Comparison of ENCODE assay signal across 1 cellular context in the genomic region with DNA sequence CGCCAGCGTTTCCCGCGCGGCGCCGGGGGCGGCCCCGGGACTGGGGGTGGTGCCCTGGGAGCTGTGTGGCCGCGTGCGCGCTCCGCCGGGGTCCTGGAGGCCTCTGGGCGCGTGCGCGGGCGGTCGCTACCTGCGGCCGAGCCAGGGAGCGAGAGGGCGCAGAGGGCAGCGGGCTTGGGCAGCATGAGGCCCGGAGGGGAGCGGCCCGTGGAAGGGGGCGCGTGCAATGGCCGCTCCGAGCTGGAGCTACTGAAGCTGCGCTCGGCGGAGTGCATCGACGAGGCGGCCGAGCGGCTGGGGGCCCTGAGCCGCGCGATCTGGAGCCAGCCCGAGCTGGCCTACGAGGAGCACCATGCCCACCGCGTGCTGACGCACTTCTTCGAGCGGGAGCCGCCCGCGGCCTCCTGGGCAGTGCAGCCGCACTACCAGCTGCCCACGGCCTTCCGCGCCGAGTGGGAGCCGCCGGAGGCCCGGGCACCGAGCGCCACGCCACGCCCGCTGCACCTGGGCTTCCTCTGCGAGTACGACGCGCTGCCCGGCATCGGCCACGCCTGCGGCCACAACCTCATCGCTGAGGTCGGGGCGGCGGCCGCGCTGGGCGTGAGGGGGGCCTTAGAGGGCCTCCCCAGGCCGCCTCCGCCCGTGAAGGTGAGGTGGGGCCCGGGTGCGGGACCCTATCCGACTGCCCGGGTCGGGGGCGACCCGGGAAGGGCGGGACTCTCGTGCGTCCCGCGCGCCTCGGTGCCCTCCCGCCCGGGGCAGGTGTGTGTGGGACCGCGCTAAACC.
TF ChIP-seq lines count a peak whose summit lies in the region.

A gene with protein sequence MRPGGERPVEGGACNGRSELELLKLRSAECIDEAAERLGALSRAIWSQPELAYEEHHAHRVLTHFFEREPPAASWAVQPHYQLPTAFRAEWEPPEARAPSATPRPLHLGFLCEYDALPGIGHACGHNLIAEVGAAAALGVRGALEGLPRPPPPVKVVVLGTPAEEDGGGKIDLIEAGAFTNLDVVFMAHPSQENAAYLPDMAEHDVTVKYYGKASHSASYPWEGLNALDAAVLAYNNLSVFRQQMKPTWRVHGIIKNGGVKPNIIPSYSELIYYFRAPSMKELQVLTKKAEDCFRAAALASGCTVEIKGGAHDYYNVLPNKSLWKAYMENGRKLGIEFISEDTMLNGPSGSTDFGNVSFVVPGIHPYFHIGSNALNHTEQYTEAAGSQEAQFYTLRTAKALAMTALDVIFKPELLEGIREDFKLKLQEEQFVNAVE (plus strand): TSS at position 94 of the 786 bp plus-strand sequence. CDS start 90 bp downstream, at position 184.

TF ChIP-seq in HepG2, 621 proteins besides CTCF, POLR2A, EP300 and RAD21 (continued from another document and continues in another):
- TF ChIP-seq, protein P1, sequence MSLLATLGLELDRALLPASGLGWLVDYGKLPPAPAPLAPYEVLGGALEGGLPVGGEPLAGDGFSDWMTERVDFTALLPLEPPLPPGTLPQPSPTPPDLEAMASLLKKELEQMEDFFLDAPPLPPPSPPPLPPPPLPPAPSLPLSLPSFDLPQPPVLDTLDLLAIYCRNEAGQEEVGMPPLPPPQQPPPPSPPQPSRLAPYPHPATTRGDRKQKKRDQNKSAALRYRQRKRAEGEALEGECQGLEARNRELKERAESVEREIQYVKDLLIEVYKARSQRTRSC (CRISPR knock-in tag; IDR thresholded peaks at IDR 0.05; ENCODE audit: low read depth): no peak
- TF ChIP-seq ZFP36L2 (CRISPR knock-in tag; IDR thresholded peaks at IDR 0.05) (no peak), NFE2 (CRISPR knock-in tag; IDR thresholded peaks at IDR 0.05) (no peak), MTF2 (CRISPR knock-in tag; IDR thresholded peaks at IDR 0.05; ENCODE audit: borderline replicate concordance) (0 out of 2 replicates have a peak, but pooled peaks have one; percentile 22), HHEX (CRISPR knock-in tag; IDR thresholded peaks at IDR 0.05) (no peak), NRL (CRISPR knock-in tag; IDR thresholded peaks at IDR 0.05; ENCODE audit: borderline replicate concordance) (peak; percentile 73; the same call in 1 of the 2 replicates), FOSL1 (CRISPR knock-in tag; IDR thresholded peaks at IDR 0.05; ENCODE audit: borderline replicate concordance) (no peak), DPF2 (CRISPR knock-in tag; IDR thresholded peaks at IDR 0.05; ENCODE audit: borderline replicate concordance, low read depth) (no peak), ZNF225 (CRISPR knock-in tag; IDR thresholded peaks at IDR 0.05) (peak; percentile 63; the same call in 1 of the 2 replicates), ZNF660 (CRISPR knock-in tag; IDR thresholded peaks at IDR 0.05; ENCODE audit: borderline replicate concordance, low read depth) (0 out of 2 replicates have a peak, but pooled peaks have one; percentile 49), NR2F1 (CRISPR knock-in tag; IDR thresholded peaks at IDR 0.05) (no peak), ZC3H4 (CRISPR knock-in tag; IDR thresholded peaks at IDR 0.05; ENCODE audit: borderline replicate concordance) (no peak), RARA (CRISPR knock-in tag; IDR thresholded peaks at IDR 0.05) (no peak), U2AF1 (optimal IDR thresholded peaks at IDR 0.05; ENCODE audit: low read depth, low read length) (no peak), KMT2A (CRISPR knock-in tag; IDR thresholded peaks at IDR 0.05) (peak; percentile 79), ZBTB3 (CRISPR knock-in tag; IDR thresholded peaks at IDR 0.05; ENCODE audit: borderline replicate concordance, low read depth) (no peak), HES4 (CRISPR knock-in tag; IDR thresholded peaks at IDR 0.05; ENCODE audit: borderline replicate concordance) (peak; percentile 94; the same call in 1 of the 2 replicates), KLF12 (CRISPR knock-in tag; IDR thresholded peaks at IDR 0.05; ENCODE audit: borderline replicate concordance) (peak; percentile 86), MEIS2 (CRISPR knock-in tag; IDR thresholded peaks at IDR 0.05) (no peak), POLR2AphosphoS2 (IDR thresholded peaks at IDR 0.05; ENCODE audit: low read depth, low read length) (no peak), ZMYM2 (CRISPR knock-in tag; IDR thresholded peaks at IDR 0.05) (no peak), ZNF383 (CRISPR knock-in tag; IDR thresholded peaks at IDR 0.05; ENCODE audit: borderline replicate concordance) (no peak), ARNT (IDR thresholded peaks at IDR 0.05) (no peak), ZNF776 (CRISPR knock-in tag; IDR thresholded peaks at IDR 0.05) (peak; percentile 98), ZNF235 (CRISPR knock-in tag; IDR thresholded peaks at IDR 0.05; ENCODE audit: borderline replicate concordance) (no peak), NFKBIZ (CRISPR knock-in tag; IDR thresholded peaks at IDR 0.05) (0 out of 2 replicates have a peak, but pooled peaks have one; percentile 48), ZNF761 (CRISPR knock-in tag; conservative IDR thresholded peaks at IDR 0.05) (peak; percentile 95), ZNF629 (CRISPR knock-in tag; conservative IDR thresholded peaks at IDR 0.05) (peak; percentile 24; the same call in 1 of the 2 replicates), HOXA7 (CRISPR knock-in tag; IDR thresholded peaks at IDR 0.05) (no peak), ZNF331 (CRISPR knock-in tag; IDR thresholded peaks at IDR 0.05) (peak; percentile 12; the same call in 1 of the 2 replicates), ZNF839 (CRISPR knock-in tag; IDR thresholded peaks at IDR 0.05; ENCODE audit: borderline replicate concordance) (0 out of 2 replicates have a peak, but pooled peaks have one; percentile 53), ZNF354B (CRISPR knock-in tag; IDR thresholded peaks at IDR 0.05) (peak; percentile 71; the same call in 1 of the 2 replicates), KDM5B (CRISPR knock-in tag; IDR thresholded peaks at IDR 0.05; ENCODE audit: borderline replicate concordance) (peak; percentile 99), PRPF4 (IDR thresholded peaks at IDR 0.05; ENCODE audit: low read depth, low read length, poor library complexity, severe bottlenecking) (no peak), PPARG (CRISPR knock-in tag; conservative IDR thresholded peaks at IDR 0.05) (no peak; the same call in 1 of the 2 replicates), KAT8 (CRISPR knock-in tag; IDR thresholded peaks at IDR 0.05) (0 out of 2 replicates have a peak, but pooled peaks have one; percentile 47), ETV5 (CRISPR knock-in tag; IDR thresholded peaks at IDR 0.05; ENCODE audit: borderline replicate concordance) (no peak), ZFP1 (CRISPR knock-in tag; IDR thresholded peaks at IDR 0.05) (no peak)
- TF ChIP-seq, protein P2, sequence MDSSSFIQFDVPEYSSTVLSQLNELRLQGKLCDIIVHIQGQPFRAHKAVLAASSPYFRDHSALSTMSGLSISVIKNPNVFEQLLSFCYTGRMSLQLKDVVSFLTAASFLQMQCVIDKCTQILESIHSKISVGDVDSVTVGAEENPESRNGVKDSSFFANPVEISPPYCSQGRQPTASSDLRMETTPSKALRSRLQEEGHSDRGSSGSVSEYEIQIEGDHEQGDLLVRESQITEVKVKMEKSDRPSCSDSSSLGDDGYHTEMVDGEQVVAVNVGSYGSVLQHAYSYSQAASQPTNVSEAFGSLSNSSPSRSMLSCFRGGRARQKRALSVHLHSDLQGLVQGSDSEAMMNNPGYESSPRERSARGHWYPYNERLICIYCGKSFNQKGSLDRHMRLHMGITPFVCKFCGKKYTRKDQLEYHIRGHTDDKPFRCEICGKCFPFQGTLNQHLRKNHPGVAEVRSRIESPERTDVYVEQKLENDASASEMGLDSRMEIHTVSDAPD (CRISPR knock-in tag; IDR thresholded peaks at IDR 0.05): peak; percentile 59; the same call in 1 of the 2 replicates
- TF ChIP-seq, protein P3, sequence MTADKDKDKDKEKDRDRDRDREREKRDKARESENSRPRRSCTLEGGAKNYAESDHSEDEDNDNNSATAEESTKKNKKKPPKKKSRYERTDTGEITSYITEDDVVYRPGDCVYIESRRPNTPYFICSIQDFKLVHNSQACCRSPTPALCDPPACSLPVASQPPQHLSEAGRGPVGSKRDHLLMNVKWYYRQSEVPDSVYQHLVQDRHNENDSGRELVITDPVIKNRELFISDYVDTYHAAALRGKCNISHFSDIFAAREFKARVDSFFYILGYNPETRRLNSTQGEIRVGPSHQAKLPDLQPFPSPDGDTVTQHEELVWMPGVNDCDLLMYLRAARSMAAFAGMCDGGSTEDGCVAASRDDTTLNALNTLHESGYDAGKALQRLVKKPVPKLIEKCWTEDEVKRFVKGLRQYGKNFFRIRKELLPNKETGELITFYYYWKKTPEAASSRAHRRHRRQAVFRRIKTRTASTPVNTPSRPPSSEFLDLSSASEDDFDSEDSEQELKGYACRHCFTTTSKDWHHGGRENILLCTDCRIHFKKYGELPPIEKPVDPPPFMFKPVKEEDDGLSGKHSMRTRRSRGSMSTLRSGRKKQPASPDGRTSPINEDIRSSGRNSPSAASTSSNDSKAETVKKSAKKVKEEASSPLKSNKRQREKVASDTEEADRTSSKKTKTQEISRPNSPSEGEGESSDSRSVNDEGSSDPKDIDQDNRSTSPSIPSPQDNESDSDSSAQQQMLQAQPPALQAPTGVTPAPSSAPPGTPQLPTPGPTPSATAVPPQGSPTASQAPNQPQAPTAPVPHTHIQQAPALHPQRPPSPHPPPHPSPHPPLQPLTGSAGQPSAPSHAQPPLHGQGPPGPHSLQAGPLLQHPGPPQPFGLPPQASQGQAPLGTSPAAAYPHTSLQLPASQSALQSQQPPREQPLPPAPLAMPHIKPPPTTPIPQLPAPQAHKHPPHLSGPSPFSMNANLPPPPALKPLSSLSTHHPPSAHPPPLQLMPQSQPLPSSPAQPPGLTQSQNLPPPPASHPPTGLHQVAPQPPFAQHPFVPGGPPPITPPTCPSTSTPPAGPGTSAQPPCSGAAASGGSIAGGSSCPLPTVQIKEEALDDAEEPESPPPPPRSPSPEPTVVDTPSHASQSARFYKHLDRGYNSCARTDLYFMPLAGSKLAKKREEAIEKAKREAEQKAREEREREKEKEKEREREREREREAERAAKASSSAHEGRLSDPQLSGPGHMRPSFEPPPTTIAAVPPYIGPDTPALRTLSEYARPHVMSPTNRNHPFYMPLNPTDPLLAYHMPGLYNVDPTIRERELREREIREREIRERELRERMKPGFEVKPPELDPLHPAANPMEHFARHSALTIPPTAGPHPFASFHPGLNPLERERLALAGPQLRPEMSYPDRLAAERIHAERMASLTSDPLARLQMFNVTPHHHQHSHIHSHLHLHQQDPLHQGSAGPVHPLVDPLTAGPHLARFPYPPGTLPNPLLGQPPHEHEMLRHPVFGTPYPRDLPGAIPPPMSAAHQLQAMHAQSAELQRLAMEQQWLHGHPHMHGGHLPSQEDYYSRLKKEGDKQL (CRISPR knock-in tag; IDR thresholded peaks at IDR 0.05; ENCODE audit: low read depth): no peak; the same call in 1 of the 2 replicates
- TF ChIP-seq, protein P4, sequence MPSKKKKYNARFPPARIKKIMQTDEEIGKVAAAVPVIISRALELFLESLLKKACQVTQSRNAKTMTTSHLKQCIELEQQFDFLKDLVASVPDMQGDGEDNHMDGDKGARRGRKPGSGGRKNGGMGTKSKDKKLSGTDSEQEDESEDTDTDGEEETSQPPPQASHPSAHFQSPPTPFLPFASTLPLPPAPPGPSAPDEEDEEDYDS (CRISPR knock-in tag; IDR thresholded peaks at IDR 0.05): no peak
- TF ChIP-seq, protein P5, sequence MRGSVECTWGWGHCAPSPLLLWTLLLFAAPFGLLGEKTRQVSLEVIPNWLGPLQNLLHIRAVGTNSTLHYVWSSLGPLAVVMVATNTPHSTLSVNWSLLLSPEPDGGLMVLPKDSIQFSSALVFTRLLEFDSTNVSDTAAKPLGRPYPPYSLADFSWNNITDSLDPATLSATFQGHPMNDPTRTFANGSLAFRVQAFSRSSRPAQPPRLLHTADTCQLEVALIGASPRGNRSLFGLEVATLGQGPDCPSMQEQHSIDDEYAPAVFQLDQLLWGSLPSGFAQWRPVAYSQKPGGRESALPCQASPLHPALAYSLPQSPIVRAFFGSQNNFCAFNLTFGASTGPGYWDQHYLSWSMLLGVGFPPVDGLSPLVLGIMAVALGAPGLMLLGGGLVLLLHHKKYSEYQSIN (CRISPR knock-in tag; IDR thresholded peaks at IDR 0.05; ENCODE audit: borderline replicate concordance): no peak
- TF ChIP-seq, protein P6, sequence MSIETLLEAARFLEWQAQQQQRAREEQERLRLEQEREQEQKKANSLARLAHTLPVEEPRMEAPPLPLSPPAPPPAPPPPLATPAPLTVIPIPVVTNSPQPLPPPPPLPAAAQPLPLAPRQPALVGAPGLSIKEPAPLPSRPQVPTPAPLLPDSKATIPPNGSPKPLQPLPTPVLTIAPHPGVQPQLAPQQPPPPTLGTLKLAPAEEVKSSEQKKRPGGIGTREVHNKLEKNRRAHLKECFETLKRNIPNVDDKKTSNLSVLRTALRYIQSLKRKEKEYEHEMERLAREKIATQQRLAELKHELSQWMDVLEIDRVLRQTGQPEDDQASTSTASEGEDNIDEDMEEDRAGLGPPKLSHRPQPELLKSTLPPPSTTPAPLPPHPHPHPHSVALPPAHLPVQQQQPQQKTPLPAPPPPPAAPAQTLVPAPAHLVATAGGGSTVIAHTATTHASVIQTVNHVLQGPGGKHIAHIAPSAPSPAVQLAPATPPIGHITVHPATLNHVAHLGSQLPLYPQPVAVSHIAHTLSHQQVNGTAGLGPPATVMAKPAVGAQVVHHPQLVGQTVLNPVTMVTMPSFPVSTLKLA (IDR thresholded peaks at IDR 0.05): no peak
- TF ChIP-seq, protein P7, sequence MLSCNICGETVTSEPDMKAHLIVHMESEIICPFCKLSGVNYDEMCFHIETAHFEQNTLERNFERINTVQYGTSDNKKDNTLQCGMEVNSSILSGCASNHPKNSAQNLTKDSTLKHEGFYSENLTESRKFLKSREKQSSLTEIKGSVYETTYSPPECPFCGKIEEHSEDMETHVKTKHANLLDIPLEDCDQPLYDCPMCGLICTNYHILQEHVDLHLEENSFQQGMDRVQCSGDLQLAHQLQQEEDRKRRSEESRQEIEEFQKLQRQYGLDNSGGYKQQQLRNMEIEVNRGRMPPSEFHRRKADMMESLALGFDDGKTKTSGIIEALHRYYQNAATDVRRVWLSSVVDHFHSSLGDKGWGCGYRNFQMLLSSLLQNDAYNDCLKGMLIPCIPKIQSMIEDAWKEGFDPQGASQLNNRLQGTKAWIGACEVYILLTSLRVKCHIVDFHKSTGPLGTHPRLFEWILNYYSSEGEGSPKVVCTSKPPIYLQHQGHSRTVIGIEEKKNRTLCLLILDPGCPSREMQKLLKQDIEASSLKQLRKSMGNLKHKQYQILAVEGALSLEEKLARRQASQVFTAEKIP (CRISPR knock-in tag; IDR thresholded peaks at IDR 0.05; ENCODE audit: borderline replicate concordance): no peak
- TF ChIP-seq, protein P8, sequence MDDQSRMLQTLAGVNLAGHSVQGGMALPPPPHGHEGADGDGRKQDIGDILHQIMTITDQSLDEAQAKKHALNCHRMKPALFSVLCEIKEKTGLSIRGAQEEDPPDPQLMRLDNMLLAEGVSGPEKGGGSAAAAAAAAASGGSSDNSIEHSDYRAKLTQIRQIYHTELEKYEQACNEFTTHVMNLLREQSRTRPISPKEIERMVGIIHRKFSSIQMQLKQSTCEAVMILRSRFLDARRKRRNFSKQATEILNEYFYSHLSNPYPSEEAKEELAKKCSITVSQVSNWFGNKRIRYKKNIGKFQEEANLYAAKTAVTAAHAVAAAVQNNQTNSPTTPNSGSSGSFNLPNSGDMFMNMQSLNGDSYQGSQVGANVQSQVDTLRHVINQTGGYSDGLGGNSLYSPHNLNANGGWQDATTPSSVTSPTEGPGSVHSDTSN (CRISPR knock-in tag; IDR thresholded peaks at IDR 0.05; ENCODE audit: borderline replicate concordance): no peak; the same call in none of the 2 replicates
- TF ChIP-seq, protein P9, sequence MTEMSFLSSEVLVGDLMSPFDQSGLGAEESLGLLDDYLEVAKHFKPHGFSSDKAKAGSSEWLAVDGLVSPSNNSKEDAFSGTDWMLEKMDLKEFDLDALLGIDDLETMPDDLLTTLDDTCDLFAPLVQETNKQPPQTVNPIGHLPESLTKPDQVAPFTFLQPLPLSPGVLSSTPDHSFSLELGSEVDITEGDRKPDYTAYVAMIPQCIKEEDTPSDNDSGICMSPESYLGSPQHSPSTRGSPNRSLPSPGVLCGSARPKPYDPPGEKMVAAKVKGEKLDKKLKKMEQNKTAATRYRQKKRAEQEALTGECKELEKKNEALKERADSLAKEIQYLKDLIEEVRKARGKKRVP (CRISPR knock-in tag; IDR thresholded peaks at IDR 0.05): peak in 1 of 2 experiments; percentile 49; a peak in 1 of 4 replicates
